In the genomic region with DNA sequence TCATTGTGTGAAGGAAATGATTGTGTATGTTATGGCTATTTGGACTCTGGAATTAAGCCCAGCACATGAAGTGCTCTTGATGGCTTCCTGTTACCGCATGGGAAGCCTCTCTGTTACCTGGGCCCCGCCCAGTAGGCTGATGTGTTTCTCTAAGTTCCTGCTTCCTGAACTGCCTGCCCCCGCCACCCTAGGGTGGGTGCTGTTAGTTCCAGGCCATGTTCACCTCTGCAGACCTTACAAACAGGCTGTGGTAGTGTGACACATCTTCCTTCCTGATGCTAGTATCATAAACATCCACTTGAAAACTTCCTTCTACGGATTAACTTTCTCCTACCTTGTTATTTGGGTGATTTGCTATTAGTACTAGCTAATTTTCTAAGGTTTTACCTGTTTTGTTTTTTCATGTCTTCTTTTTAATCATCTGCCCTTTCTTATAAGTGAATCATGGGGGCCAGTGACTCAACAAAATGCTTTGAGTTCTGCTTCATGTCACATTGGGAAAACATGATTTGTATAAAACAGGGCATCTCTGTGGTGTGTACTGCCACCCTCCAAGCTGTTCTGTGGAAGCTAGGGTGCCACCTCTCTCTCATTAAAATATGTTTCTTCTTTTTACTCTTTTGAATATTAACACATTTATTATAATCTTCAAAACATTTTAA, we compare ENCODE assay signal across 8 cellular contexts. TPM values are rescaled to one million over a fixed set of nuclear protein-coding genes. Genes with fewer than 3 reads are reported as not detected.
DNase-seq lines count a peak whose midpoint lies in the region; ATAC-seq lines count a peak whose summit lies in the region.

No MANE protein-coding gene starts in this region.

- intact Hi-C loops in left ventricle myocardium superior (cut with micrococcal nuclease): no loop called here

- peak; percentile 97 for DNase-seq in DMS153 treated with DMSO at 0.1 percent for 48 hours (lab: John Stamatoyannopoulos, UW; ENCODE audit: unreplicated experiment)
- peak; percentile 32 for DNase-seq in NCI-H748 treated with DMSO at 0.1 percent for 48 hours (lab: John Stamatoyannopoulos, UW)
- peak; percentile 68 for DNase-seq in activated effector memory CD4-positive, alpha-beta T cell treated with anti-CD3 and anti-CD28 coated beads, Interleukin-2, amount 50 U/mL, for 16 hours
- DNase-seq in left ventricle myocardium superior: peak; percentile 48
- peak; percentile 54 for DNase-seq in stimulated activated CD4-positive, alpha-beta T cell treated with anti-CD3 and anti-CD28 coated beads, Interleukin-4, amount 100 ng/mL, for 1 hour
- DNase-seq in GF-D8 (lab: John Stamatoyannopoulos, UW): no peak
- DNase-seq in COLO829 (ENCODE audit: low spot score): no peak
- no peak for DNase-seq in GM19238 (ENCODE audit: insufficient read length, low spot score)

- ATAC-seq in left ventricle myocardium superior: peak; percentile 77

RNA-seq across cellular contexts. Expression of a gene that starts 40.6 kb away (rescaled TPM):
- 9.0 TPM for total RNA-seq in left ventricle myocardium superior

Comparison
In these comparisons a context has a peak if more than half of its experiments do, and no peak if none do; other contexts are left out.
1. DNase-seq: peak in DMS153 treated with DMSO at 0.1 percent for 48 hours (single experiment), NCI-H748 treated with DMSO at 0.1 percent for 48 hours (single experiment), activated effector memory CD4-positive, alpha-beta T cell treated with anti-CD3 and anti-CD28 coated beads, Interleukin-2, amount 50 U/mL, for 16 hours (single experiment), left ventricle myocardium superior (single experiment) and stimulated activated CD4-positive, alpha-beta T cell treated with anti-CD3 and anti-CD28 coated beads, Interleukin-4, amount 100 ng/mL, for 1 hour (single experiment); none in GF-D8 (single experiment), COLO829 (single experiment) and GM19238 (single experiment).